In genomic region chr4:5954056-5954760, GRCh38 we compare ENCODE assay signal across 14 cellular contexts.
DNase-seq lines count a peak whose midpoint lies in the region; ATAC-seq and TF ChIP-seq lines count a peak whose summit lies in the region.
"Had no signal": no experiment of that assay in that cellular context is flagged by ENCODE, and none has a peak within 500 bp of the region (broad histone marks: within the 10 kb centered on the region; RNA-seq: fewer than 3 reads in every experiment).

No MANE protein-coding gene starts in this region.

- no peak for TF ChIP-seq CTCF in glutamatergic neuron (IDR thresholded peaks at IDR 0.05; ENCODE audit: partially characterized antibody, unreplicated experiment)

- H3K36me3 Mint-ChIP-seq in glutamatergic neuron (ENCODE audit: unreplicated experiment): peaks cover 5% of the 10 kb centered on the region
- H3K36me3 Mint-ChIP-seq: CD8-positive, alpha-beta T cell had no signal

- H3K9me3 Mint-ChIP-seq in glutamatergic neuron (ENCODE audit: unreplicated experiment): peaks cover 33% of the 10 kb centered on the region
- H3K9me3 Mint-ChIP-seq: CD8-positive, alpha-beta T cell; GM23338 had no signal

- peaks cover 56% of the 10 kb centered on the region for H3K4me1 Mint-ChIP-seq in glutamatergic neuron (ENCODE audit: low read depth, unreplicated experiment)

- ATAC-seq in sciatic nerve (no peak), GM21515 (IDR thresholded peaks at IDR 0.05; ENCODE audit: unreplicated experiment) (no peak)
- ATAC-seq: CD8-positive, alpha-beta T cell; GM12878; GM23338 had no signal

- peak in 2 of 3 experiments; percentile 23 to 47 for DNase-seq in NCI-H1417 (lab: John Stamatoyannopoulos, UW)
- DNase-seq in NCI-H1417 treated with DMSO at 0.1 percent for 48 hours (lab: John Stamatoyannopoulos, UW): no peak
- peak; percentile 43 for DNase-seq in NCI-H526 treated with DMSO at 0.1 percent for 48 hours (lab: John Stamatoyannopoulos, UW)
- peak; percentile 85 for DNase-seq in glutamatergic neuron
- peak; percentile 14 for DNase-seq in sciatic nerve (ENCODE audit: low spot score)
- no peak for DNase-seq in NCI-H2227 treated with DMSO at 0.1 percent for 48 hours (lab: John Stamatoyannopoulos, UW)
- no peak for DNase-seq in GDM1 (lab: John Stamatoyannopoulos, UW)
- DNase-seq: CD8-positive, alpha-beta T cell; DMS79; NCI-H748 treated with DMSO at 0.1 percent for 48 hours had no signal

- peak overlapping the region; percentile 69 for H3K4me3 Mint-ChIP-seq in glutamatergic neuron (ENCODE audit: unreplicated experiment)
- H3K4me3 Mint-ChIP-seq: B cell; CD8-positive, alpha-beta T cell; GM23338 had no signal

- peak overlapping the region; percentile 96 for H3K27ac Mint-ChIP-seq in glutamatergic neuron (ENCODE audit: unreplicated experiment)
- H3K27ac Mint-ChIP-seq: B cell; CD8-positive, alpha-beta T cell; GM23338 had no signal

- intact Hi-C loops in sciatic nerve (cut with DNase I): no loop called here

- H3K27me3 Mint-ChIP-seq in glutamatergic neuron (ENCODE audit: unreplicated experiment): peaks cover 26% of the 10 kb centered on the region

Comparison
In these comparisons a context has a peak if more than half of its experiments do, and no peak if none do; other contexts are left out.
1. DNase-seq: peak in NCI-H1417 (2 of 3), NCI-H526 treated with DMSO at 0.1 percent for 48 hours (single experiment), glutamatergic neuron (single experiment) and sciatic nerve (single experiment); none in NCI-H1417 treated with DMSO at 0.1 percent for 48 hours (single experiment), NCI-H2227 treated with DMSO at 0.1 percent for 48 hours (single experiment) and GDM1 (single experiment).